In genomic region chr6:38702471-38703397, GRCh38 we compare ENCODE assay signal across 1 cellular context.
TF ChIP-seq lines count a peak whose summit lies in the region.

Gene GLO1, minus strand, starts transcription at chr6:38703145. Its CDS starts 91 bp downstream, at chr6:38703054.

TF ChIP-seq in K562, 482 proteins besides CTCF, POLR2A, EP300 and RAD21 (continued from another document):
- TF ChIP-seq, protein P1, sequence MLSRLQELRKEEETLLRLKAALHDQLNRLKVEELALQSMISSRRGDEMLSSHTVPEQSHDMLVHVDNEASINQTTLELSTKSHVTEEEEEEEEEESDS (CRISPR knock-in tag; IDR thresholded peaks at IDR 0.05): no peak
- TF ChIP-seq, protein P2, sequence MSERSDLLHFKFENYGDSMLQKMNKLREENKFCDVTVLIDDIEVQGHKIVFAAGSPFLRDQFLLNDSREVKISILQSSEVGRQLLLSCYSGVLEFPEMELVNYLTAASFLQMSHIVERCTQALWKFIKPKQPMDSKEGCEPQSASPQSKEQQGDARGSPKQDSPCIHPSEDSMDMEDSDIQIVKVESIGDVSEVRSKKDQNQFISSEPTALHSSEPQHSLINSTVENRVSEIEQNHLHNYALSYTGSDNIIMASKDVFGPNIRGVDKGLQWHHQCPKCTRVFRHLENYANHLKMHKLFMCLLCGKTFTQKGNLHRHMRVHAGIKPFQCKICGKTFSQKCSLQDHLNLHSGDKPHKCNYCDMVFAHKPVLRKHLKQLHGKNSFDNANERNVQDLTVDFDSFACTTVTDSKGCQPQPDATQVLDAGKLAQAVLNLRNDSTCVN (CRISPR knock-in tag; IDR thresholded peaks at IDR 0.05): no peak
- peak in 1 of 2 experiments; percentile 92; a peak in 1 of 4 replicates for TF ChIP-seq TEAD1 (CRISPR knock-in tag; IDR thresholded peaks at IDR 0.05)
- peak; percentile 99 for TF ChIP-seq MGA (IDR thresholded peaks at IDR 0.05)
- TF ChIP-seq ZNF444 (CRISPR knock-in tag; IDR thresholded peaks at IDR 0.05): no peak
- peak; percentile 94 for TF ChIP-seq RBM22 (IDR thresholded peaks at IDR 0.05; ENCODE audit: low read depth, low read length, poor library complexity, severe bottlenecking)
- peak; percentile 69 for TF ChIP-seq SAP30 (IDR thresholded peaks at IDR 0.05; ENCODE audit: borderline replicate concordance, insufficient read depth, low read depth, low read length, poor library complexity, severe bottlenecking)
- TF ChIP-seq EP400 (IDR thresholded peaks at IDR 0.05): peak; percentile 86
- TF ChIP-seq HNRNPUL1 (IDR thresholded peaks at IDR 0.05; ENCODE audit: low read length): no peak
- TF ChIP-seq RFX5 (IDR thresholded peaks at IDR 0.05; ENCODE audit: low read depth, low read length): peak; percentile 61; the same call in 1 of the 2 replicates
- TF ChIP-seq HMG20A (CRISPR knock-in tag; conservative IDR thresholded peaks at IDR 0.05): no peak
- peak; percentile 95 for TF ChIP-seq BRD4 (IDR thresholded peaks at IDR 0.05)
- no peak for TF ChIP-seq TFAM (CRISPR knock-in tag; conservative IDR thresholded peaks at IDR 0.05)
- TF ChIP-seq ASH1L (IDR thresholded peaks at IDR 0.05; ENCODE audit: borderline replicate concordance, low read depth, partially characterized antibody): peak; percentile 87
- TF ChIP-seq FOXA1 (IDR thresholded peaks at IDR 0.05; ENCODE audit: borderline replicate concordance): no peak
- TF ChIP-seq, protein P3, sequence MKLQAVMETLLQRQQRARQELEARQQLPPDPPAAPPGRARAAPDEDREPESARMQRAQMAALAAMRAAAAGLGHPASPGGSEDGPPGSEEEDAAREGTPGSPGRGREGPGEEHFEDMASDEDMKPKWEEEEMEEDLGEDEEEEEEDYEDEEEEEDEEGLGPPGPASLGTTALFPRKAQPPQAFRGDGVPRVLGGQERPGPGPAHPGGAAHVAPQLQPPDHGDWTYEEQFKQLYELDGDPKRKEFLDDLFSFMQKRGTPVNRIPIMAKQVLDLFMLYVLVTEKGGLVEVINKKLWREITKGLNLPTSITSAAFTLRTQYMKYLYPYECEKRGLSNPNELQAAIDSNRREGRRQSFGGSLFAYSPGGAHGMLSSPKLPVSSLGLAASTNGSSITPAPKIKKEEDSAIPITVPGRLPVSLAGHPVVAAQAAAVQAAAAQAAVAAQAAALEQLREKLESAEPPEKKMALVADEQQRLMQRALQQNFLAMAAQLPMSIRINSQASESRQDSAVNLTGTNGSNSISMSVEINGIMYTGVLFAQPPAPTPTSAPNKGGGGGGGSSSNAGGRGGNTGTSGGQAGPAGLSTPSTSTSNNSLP (IDR thresholded peaks at IDR 0.05; ENCODE audit: borderline replicate concordance, low read depth, low read length): 0 out of 2 replicates have a peak, but pooled peaks have one; percentile 18
- no peak for TF ChIP-seq MEF2A (IDR thresholded peaks at IDR 0.05; ENCODE audit: control insufficient read depth, low read depth, low read length)
- TF ChIP-seq TBL1XR1 (IDR thresholded peaks at IDR 0.05; ENCODE audit: low read length in 2 of 2): no peak; a peak in 1 of 4 replicates
- TF ChIP-seq, protein P4, sequence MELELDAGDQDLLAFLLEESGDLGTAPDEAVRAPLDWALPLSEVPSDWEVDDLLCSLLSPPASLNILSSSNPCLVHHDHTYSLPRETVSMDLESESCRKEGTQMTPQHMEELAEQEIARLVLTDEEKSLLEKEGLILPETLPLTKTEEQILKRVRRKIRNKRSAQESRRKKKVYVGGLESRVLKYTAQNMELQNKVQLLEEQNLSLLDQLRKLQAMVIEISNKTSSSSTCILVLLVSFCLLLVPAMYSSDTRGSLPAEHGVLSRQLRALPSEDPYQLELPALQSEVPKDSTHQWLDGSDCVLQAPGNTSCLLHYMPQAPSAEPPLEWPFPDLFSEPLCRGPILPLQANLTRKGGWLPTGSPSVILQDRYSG (tag; conservative IDR thresholded peaks at IDR 0.05; ENCODE audit: low read depth): 0 out of 2 replicates have a peak, but pooled peaks have one; percentile 73
- no peak for TF ChIP-seq PTTG1 (tag; IDR thresholded peaks at IDR 0.05; ENCODE audit: low read depth)
- no peak for TF ChIP-seq ZBED1 (IDR thresholded peaks at IDR 0.05)
- TF ChIP-seq PHF20 (IDR thresholded peaks at IDR 0.05; ENCODE audit: partially characterized antibody): peak; percentile 88
- TF ChIP-seq ZNF57 (CRISPR knock-in tag; IDR thresholded peaks at IDR 0.05): no peak
- TF ChIP-seq NCOA6 (IDR thresholded peaks at IDR 0.05): no peak; the same call in 1 of the 2 replicates
- TF ChIP-seq HCFC1 (IDR thresholded peaks at IDR 0.05; ENCODE audit: low read depth, low read length): peak; percentile 92
- no peak for TF ChIP-seq ZNF717 (CRISPR knock-in tag; IDR thresholded peaks at IDR 0.05)
- TF ChIP-seq, protein P5, sequence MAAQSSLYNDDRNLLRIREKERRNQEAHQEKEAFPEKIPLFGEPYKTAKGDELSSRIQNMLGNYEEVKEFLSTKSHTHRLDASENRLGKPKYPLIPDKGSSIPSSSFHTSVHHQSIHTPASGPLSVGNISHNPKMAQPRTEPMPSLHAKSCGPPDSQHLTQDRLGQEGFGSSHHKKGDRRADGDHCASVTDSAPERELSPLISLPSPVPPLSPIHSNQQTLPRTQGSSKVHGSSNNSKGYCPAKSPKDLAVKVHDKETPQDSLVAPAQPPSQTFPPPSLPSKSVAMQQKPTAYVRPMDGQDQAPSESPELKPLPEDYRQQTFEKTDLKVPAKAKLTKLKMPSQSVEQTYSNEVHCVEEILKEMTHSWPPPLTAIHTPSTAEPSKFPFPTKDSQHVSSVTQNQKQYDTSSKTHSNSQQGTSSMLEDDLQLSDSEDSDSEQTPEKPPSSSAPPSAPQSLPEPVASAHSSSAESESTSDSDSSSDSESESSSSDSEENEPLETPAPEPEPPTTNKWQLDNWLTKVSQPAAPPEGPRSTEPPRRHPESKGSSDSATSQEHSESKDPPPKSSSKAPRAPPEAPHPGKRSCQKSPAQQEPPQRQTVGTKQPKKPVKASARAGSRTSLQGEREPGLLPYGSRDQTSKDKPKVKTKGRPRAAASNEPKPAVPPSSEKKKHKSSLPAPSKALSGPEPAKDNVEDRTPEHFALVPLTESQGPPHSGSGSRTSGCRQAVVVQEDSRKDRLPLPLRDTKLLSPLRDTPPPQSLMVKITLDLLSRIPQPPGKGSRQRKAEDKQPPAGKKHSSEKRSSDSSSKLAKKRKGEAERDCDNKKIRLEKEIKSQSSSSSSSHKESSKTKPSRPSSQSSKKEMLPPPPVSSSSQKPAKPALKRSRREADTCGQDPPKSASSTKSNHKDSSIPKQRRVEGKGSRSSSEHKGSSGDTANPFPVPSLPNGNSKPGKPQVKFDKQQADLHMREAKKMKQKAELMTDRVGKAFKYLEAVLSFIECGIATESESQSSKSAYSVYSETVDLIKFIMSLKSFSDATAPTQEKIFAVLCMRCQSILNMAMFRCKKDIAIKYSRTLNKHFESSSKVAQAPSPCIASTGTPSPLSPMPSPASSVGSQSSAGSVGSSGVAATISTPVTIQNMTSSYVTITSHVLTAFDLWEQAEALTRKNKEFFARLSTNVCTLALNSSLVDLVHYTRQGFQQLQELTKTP (IDR thresholded peaks at IDR 0.05; ENCODE audit: low read depth in 1 of 2, partially characterized antibody in 2 of 2): peak in 1 of 2 experiments; percentile 82
- peak; percentile 42 for TF ChIP-seq PRPF4 (IDR thresholded peaks at IDR 0.05; ENCODE audit: insufficient read depth, low read depth, low read length, poor library complexity, severe bottlenecking)
